In genomic region chr16:67804853-67805542, GRCh38 we compare ENCODE assay signal across 9 cellular contexts. TPM values are rescaled to one million over a fixed set of nuclear protein-coding genes. Genes with fewer than 3 reads are reported as not detected.
DNase-seq lines count a peak whose midpoint lies in the region; ATAC-seq and TF ChIP-seq lines count a peak whose summit lies in the region.
"Had no signal": no experiment of that assay in that cellular context is flagged by ENCODE, and none has a peak within 500 bp of the region (broad histone marks: within the 10 kb centered on the region; RNA-seq: fewer than 3 reads in every experiment).

No MANE protein-coding gene starts in this region.

- POLR2A ChIA-PET in PC-3 (lab: Charles Lee; ENCODE audit: unreplicated experiment) = no interaction called here

- H3K27ac Mint-ChIP-seq in Calu3 (ENCODE audit: unreplicated experiment) (peak overlapping the region; percentile 76), endodermal cell (peak overlapping the region; percentile 94)

- intact Hi-C loops in Calu3 (cut with micrococcal nuclease; ENCODE audit: unreplicated experiment) = loop anchor here (5.0 kb wide), 1 partner anchor 277 kb away; no protein-coding TSS in a partner anchor
- intact Hi-C loops in PC-3 (cut with micrococcal nuclease) = loop anchor here (1.0 to 5.0 kb wide), 2 partner anchors 83 to 127 kb away; no protein-coding TSS in a partner anchor

- H3K9me2 ChIP-seq in PC-3 (replicated peaks; ENCODE audit: low read length) = no peaks in the 10 kb centered on the region

- H3K4me3 ChIP-seq in PC-3 (ENCODE audit: low read length) (peak overlapping the region; percentile 99), endodermal cell (ENCODE audit: low read length) (peak overlapping the region; percentile 98), osteoblast (ENCODE audit: insufficient read depth, low read length) (peak overlapping the region; percentile 99)

- no peaks in the 10 kb centered on the region for H3K9me3 Mint-ChIP-seq in Calu3 (ENCODE audit: low read depth, unreplicated experiment)
- H3K9me3 Mint-ChIP-seq in endodermal cell = no peaks in the 10 kb centered on the region

- H3K4me1 Mint-ChIP-seq in Calu3 (ENCODE audit: low read depth, unreplicated experiment) (peaks cover 11% of the 10 kb centered on the region), endodermal cell (peaks cover 18% of the 10 kb centered on the region)

- H4K20me1 ChIP-seq in PC-3 (ENCODE audit: low read length) (no peaks in the 10 kb centered on the region), osteoblast (ENCODE audit: insufficient read depth, low read length) (peaks cover 11% of the 10 kb centered on the region)

- H3K27me3 Mint-ChIP-seq in Calu3 (ENCODE audit: unreplicated experiment) = no peaks in the 10 kb centered on the region
- H3K27me3 Mint-ChIP-seq in endodermal cell (ENCODE audit: insufficient read depth) = peaks cover under 1% of the 10 kb centered on the region

- H3K4me2 ChIP-seq in PC-3 (ENCODE audit: low read length) (peak overlapping the region; percentile 90), osteoblast (ENCODE audit: insufficient read depth, low read length) (peak overlapping the region; percentile 92)

- H3K36me3 ChIP-seq in PC-3 (ENCODE audit: low read depth, low read length) (no peaks in the 10 kb centered on the region), endodermal cell (ENCODE audit: control insufficient read depth, insufficient read depth, low read length) (peaks cover 29% of the 10 kb centered on the region), osteoblast (ENCODE audit: insufficient read depth, low read length) (peaks cover 6% of the 10 kb centered on the region)

- H2AFZ ChIP-seq in PC-3 (ENCODE audit: low read length) (no peak overlapping the region), osteoblast (ENCODE audit: low read length) (no peak overlapping the region)

- WGBS in endodermal cell (ENCODE audit: insufficient coverage in 1 of 2, insufficient read length in 1 of 2), 2 experiments = 91 to 100% methylated on average over 3 to 4 of the region's 4 CpGs

- no peak overlapping the region for H3K27ac ChIP-seq in PC-3 (ENCODE audit: low read length)
- no peak overlapping the region for H3K27ac ChIP-seq in endodermal cell (ENCODE audit: low read depth, low read length)
- no peak overlapping the region for H3K27ac ChIP-seq in osteoblast (ENCODE audit: low read depth, low read length)

- peaks cover 59% of the 10 kb centered on the region for H3K79me2 ChIP-seq in PC-3 (ENCODE audit: low read length)
- H3K79me2 ChIP-seq in osteoblast (ENCODE audit: insufficient read depth, low read length) = peaks cover 56% of the 10 kb centered on the region

- DNase-seq in Calu3 = no peak
- DNase-seq in PC-3 = peak; percentile 11
- DNase-seq in endodermal cell = no peak
- no peak for DNase-seq in osteoblast (ENCODE audit: insufficient read length, low spot score, missing footprints)
- no peak for DNase-seq in activated CD8-positive, alpha-beta memory T cell treated with anti-CD3 and anti-CD28 coated beads for 24 hours
- DNase-seq in NCI-H1436 (lab: John Stamatoyannopoulos, UW) = no peak
- DNase-seq: dermis blood vessel endothelial cell had no signal

- TSS peak; percentile 39 for BruUV-seq in Calu3 (replicated peaks; lab: Mats Ljungman, UMichigan)
- no TSS peak for BruUV-seq in PC-3 (replicated peaks; lab: Mats Ljungman, UMichigan)

- H3K9me3 ChIP-seq in PC-3 (ENCODE audit: low read length) (no peaks in the 10 kb centered on the region), endodermal cell (ENCODE audit: control insufficient read depth, low read length) (no peaks in the 10 kb centered on the region), osteoblast (ENCODE audit: low read depth, low read length) (no peaks in the 10 kb centered on the region)

- H3K27me3 ChIP-seq in PC-3 (ENCODE audit: low read length) = no peaks in the 10 kb centered on the region
- H3K27me3 ChIP-seq in endodermal cell (ENCODE audit: control insufficient read depth, insufficient read depth, low read length, poor library complexity, severe bottlenecking) = no peaks in the 10 kb centered on the region
- no peaks in the 10 kb centered on the region for H3K27me3 ChIP-seq in osteoblast (ENCODE audit: insufficient read depth, low read length)

- CTCF ChIA-PET in Calu3 (lab: Charles Lee) = no interaction called here
- CTCF ChIA-PET in PC-3 (lab: Charles Lee) = no interaction called here

- H3K4me1 ChIP-seq in PC-3 (ENCODE audit: insufficient read depth, low read length) (peaks cover 10% of the 10 kb centered on the region), endodermal cell (ENCODE audit: control insufficient read depth, insufficient read depth, low read length) (no peaks in the 10 kb centered on the region), osteoblast (ENCODE audit: insufficient read depth, low read length) (peaks cover 11% of the 10 kb centered on the region)

- peak overlapping the region; percentile 90 for H3K9ac ChIP-seq in PC-3 (ENCODE audit: low read length)
- no peak overlapping the region for H3K9ac ChIP-seq in endodermal cell (ENCODE audit: extremely low read depth, low read length, poor library complexity, severe bottlenecking)

- H3K36me3 Mint-ChIP-seq in Calu3 (ENCODE audit: insufficient read depth, unreplicated experiment) = peaks cover 67% of the 10 kb centered on the region
- H3K36me3 Mint-ChIP-seq in endodermal cell (ENCODE audit: low read depth) = peaks cover 35% of the 10 kb centered on the region

- H3F3A ChIP-seq in PC-3 (ENCODE audit: low read length, unreplicated experiment) = no peaks in the 10 kb centered on the region

- H3K4me3 Mint-ChIP-seq in Calu3 (ENCODE audit: low read depth, unreplicated experiment) = peak overlapping the region; percentile 96
- peak overlapping the region; percentile 89 for H3K4me3 Mint-ChIP-seq in endodermal cell

- ATAC-seq in PC-3 (no peak), HG02798 (IDR thresholded peaks at IDR 0.05; ENCODE audit: poor library complexity, unreplicated experiment) (no peak), HG03045 (IDR thresholded peaks at IDR 0.05; ENCODE audit: unreplicated experiment) (no peak)

- TF ChIP-seq CTCF in Calu3 (IDR thresholded peaks at IDR 0.05; ENCODE audit: unreplicated experiment) (no peak), PC-3 (conservative IDR thresholded peaks at IDR 0.05; ENCODE audit: low read depth, low read length) (no peak), endodermal cell (conservative IDR thresholded peaks at IDR 0.05) (no peak), osteoblast (IDR thresholded peaks at IDR 0.05; ENCODE audit: extremely low read depth, low read depth, low read length) (no peak)

RNA-seq across cellular contexts. Expression of gene RANBP10, which starts 1.4 kb away (rescaled TPM):
- 25.5 and 28.2 TPM in 2 replicates for total RNA-seq in Calu3 (2022)
- 5.5 and 7.7 TPM in 2 replicates for total RNA-seq in PC-3 (2014; rRNA removed)
- total RNA-seq in endodermal cell = 10 to 100 TPM; 19.2 to 22.5 TPM
- polyA plus RNA-seq in endodermal cell (2013, experiment 1 of 2) = 16.3 TPM
- 14.2 TPM for polyA plus RNA-seq in endodermal cell (2013, experiment 2 of 2)
- 5.4 and 5.6 TPM in 2 replicates for total RNA-seq in osteoblast

RNA-seq across cellular contexts. Expression of gene TSNAXIP1, which starts 1.7 kb away (rescaled TPM):
- total RNA-seq in Calu3 (2022) (1.0 and 1.3 TPM in 2 replicates), PC-3 (2014; rRNA removed) (0.44 and 0.86 TPM in 2 replicates), endodermal cell (1 to 10 TPM; 2.8 to 3.2 TPM), osteoblast (0.88 and 1.8 TPM in 2 replicates)
- polyA plus RNA-seq in endodermal cell (2013, experiment 1 of 2) = 3.1 TPM
- polyA plus RNA-seq in endodermal cell (2013, experiment 2 of 2) = 1.7 TPM

RNA-seq across cellular contexts. Expression of gene THAP11, which starts 37.1 kb away (rescaled TPM):
- total RNA-seq in Calu3 (2022) (38.3 and 39.1 TPM in 2 replicates), PC-3 (2014; rRNA removed) (39.1 and 39.8 TPM in 2 replicates), endodermal cell (10 to 100 TPM; 28.0 to 32.9 TPM), osteoblast (23.6 and 25.7 TPM in 2 replicates)
- polyA plus RNA-seq in endodermal cell (2013, experiment 1 of 2) = 28.7 TPM
- 26.0 TPM for polyA plus RNA-seq in endodermal cell (2013, experiment 2 of 2)

RNA-seq across cellular contexts. Expression of gene NUTF2, which starts 41.7 kb away (rescaled TPM):
- total RNA-seq in Calu3 (2022) = 210 and 224 TPM in 2 replicates
- 98.5 and 167 TPM in 2 replicates for total RNA-seq in PC-3 (2014; rRNA removed)
- 100 to 1,000 TPM; 201 to 218 TPM for total RNA-seq in endodermal cell
- polyA plus RNA-seq in endodermal cell (2013, experiment 1 of 2) = 236 TPM
- 236 TPM for polyA plus RNA-seq in endodermal cell (2013, experiment 2 of 2)
- 203 TPM in 2 replicates for total RNA-seq in osteoblast

RNA-seq across cellular contexts. Expression of gene CENPT, which starts 42.5 kb away (rescaled TPM):
- total RNA-seq in Calu3 (2022) = 46.8 and 54.3 TPM in 2 replicates
- 31.8 and 35.1 TPM in 2 replicates for total RNA-seq in PC-3 (2014; rRNA removed)
- total RNA-seq in endodermal cell = 10 to 100 TPM; 43.7 to 57.2 TPM
- polyA plus RNA-seq in endodermal cell (2013, experiment 1 of 2) = 59.9 TPM
- polyA plus RNA-seq in endodermal cell (2013, experiment 2 of 2) = 48.1 TPM
- total RNA-seq in osteoblast = 24.2 and 25.6 TPM in 2 replicates
